1 cellular context compared by ENCODE assay signal in genomic region chr6:132819405-132820145, GRCh38.
TF ChIP-seq lines count a peak whose summit lies in the region.

No MANE protein-coding gene starts in this region.

TF ChIP-seq in HepG2, 621 proteins besides CTCF, POLR2A, EP300 and RAD21 (continued from another document):
- TF ChIP-seq NFYB (CRISPR knock-in tag; IDR thresholded peaks at IDR 0.05) (no peak), TAF1 (CRISPR knock-in tag; IDR thresholded peaks at IDR 0.05) (no peak), POLR2G (IDR thresholded peaks at IDR 0.05; ENCODE audit: low read depth, low read length) (peak; percentile 74), CHCHD3 (CRISPR knock-in tag; IDR thresholded peaks at IDR 0.05) (no peak), ZNF253 (CRISPR knock-in tag; IDR thresholded peaks at IDR 0.05; ENCODE audit: borderline replicate concordance) (no peak), ZBTB14 (CRISPR knock-in tag; IDR thresholded peaks at IDR 0.05) (no peak), TFDP1 (CRISPR knock-in tag; IDR thresholded peaks at IDR 0.05; ENCODE audit: borderline replicate concordance) (no peak), ZBTB20 (CRISPR knock-in tag; IDR thresholded peaks at IDR 0.05; ENCODE audit: borderline replicate concordance, low read depth) (no peak), ZBTB34 (CRISPR knock-in tag; IDR thresholded peaks at IDR 0.05) (0 out of 2 replicates have a peak, but pooled peaks have one; percentile 40), SSRP1 (CRISPR knock-in tag; IDR thresholded peaks at IDR 0.05) (peak; percentile 90; the same call in 1 of the 2 replicates), SRSF4 (IDR thresholded peaks at IDR 0.05; ENCODE audit: low read depth, low read length, poor library complexity, severe bottlenecking) (no peak), DMAP1 (CRISPR knock-in tag; IDR thresholded peaks at IDR 0.05) (no peak), U2AF1 (optimal IDR thresholded peaks at IDR 0.05; ENCODE audit: low read depth, low read length) (no peak), ZNF704 (CRISPR knock-in tag; IDR thresholded peaks at IDR 0.05; ENCODE audit: borderline replicate concordance) (no peak), ZNF235 (CRISPR knock-in tag; IDR thresholded peaks at IDR 0.05; ENCODE audit: borderline replicate concordance) (no peak), ZFP41 (CRISPR knock-in tag; IDR thresholded peaks at IDR 0.05; ENCODE audit: borderline replicate concordance) (no peak), RFXANK (CRISPR knock-in tag; IDR thresholded peaks at IDR 0.05) (no peak), BRD4 (CRISPR knock-in tag; IDR thresholded peaks at IDR 0.05) (no peak), ZNF18 (CRISPR knock-in tag; IDR thresholded peaks at IDR 0.05; ENCODE audit: insufficient replicate concordance) (no peak), ZNF737 (CRISPR knock-in tag; IDR thresholded peaks at IDR 0.05; ENCODE audit: borderline replicate concordance) (no peak; the same call in 1 of the 2 replicates), ZNF484 (CRISPR knock-in tag; IDR thresholded peaks at IDR 0.05; ENCODE audit: borderline replicate concordance, low read depth) (no peak), SPEN (CRISPR knock-in tag; IDR thresholded peaks at IDR 0.05; ENCODE audit: low read depth) (no peak), ZNF773 (CRISPR knock-in tag; IDR thresholded peaks at IDR 0.05; ENCODE audit: borderline replicate concordance) (no peak), RAD51 (IDR thresholded peaks at IDR 0.05; ENCODE audit: borderline replicate concordance) (no peak), ZNF746 (CRISPR knock-in tag; IDR thresholded peaks at IDR 0.05) (no peak)
